In the genomic region with DNA sequence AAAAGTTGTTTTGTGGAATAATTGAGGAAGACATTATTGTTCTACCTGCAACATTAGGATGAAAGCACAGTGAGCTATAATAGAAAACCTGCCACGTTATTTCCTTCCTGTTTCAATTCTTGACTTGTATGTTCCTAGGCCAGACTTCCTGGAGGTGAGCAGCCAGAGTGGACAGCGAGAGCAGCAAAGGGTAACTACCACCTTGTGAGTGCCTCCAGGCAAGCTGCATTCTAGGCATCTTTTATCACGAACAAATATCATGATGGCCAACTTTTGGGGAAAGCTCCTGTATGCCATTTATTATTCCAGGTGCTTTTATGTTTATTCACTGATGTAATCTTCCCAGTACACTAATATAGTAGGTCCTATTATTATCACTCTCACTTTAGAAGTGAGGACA, we compare ENCODE assay signal across 23 cellular contexts.
"Had no signal": no experiment of that assay in that cellular context is flagged by ENCODE, and none has a peak within 500 bp of the region (broad histone marks: within the 10 kb centered on the region; RNA-seq: fewer than 3 reads in every experiment).

No MANE protein-coding gene starts in this region.

- H3K27me3 ChIP-seq: adrenal gland, gastroesophageal sphincter, neural progenitor cell, tibial nerve had no signal

- H3K4me2 ChIP-seq: neural progenitor cell had no signal

- FAIRE-seq: kidney, TTC549 had no signal

- H3K27ac ChIP-seq: adrenal gland, gastroesophageal sphincter, neural progenitor cell, tibial nerve, VCaP had no signal

- ATAC-seq: gastroesophageal sphincter, left colon, natural killer cell, right cardiac atrium had no signal

- H3K9me3 ChIP-seq: adrenal gland, gastroesophageal sphincter, tibial nerve had no signal

- H3K36me3 ChIP-seq: adrenal gland, gastroesophageal sphincter, neural progenitor cell, tibial nerve had no signal

- H3K9ac ChIP-seq: neural progenitor cell had no signal

- H3K4me3 ChIP-seq: adrenal gland, gastroesophageal sphincter, neural progenitor cell, tibial nerve had no signal

- DNase-seq: activated CD4-positive, alpha-beta T cell treated with anti-CD3 and anti-CD28 coated beads for 4 hours; activated CD4-positive, alpha-beta T cell treated with anti-CD3 and anti-CD28 coated beads, Interleukin-2, amount 50 U/mL, for 48 hours; activated CD8-positive, alpha-beta memory T cell treated with anti-CD3 and anti-CD28 coated beads for 24 hours; activated effector memory CD4-positive, alpha-beta T cell treated with anti-CD3 and anti-CD28 coated beads, Interleukin-2, amount 50 U/mL, for 16 hours; activated naive CD4-positive, alpha-beta T cell treated with anti-CD3 and anti-CD28 coated beads for 36 hours; activated naive CD8-positive, alpha-beta T cell treated with anti-CD3 and anti-CD28 coated beads for 36 hours; aorta; effector CD4-positive, alpha-beta T cell; hippocampal formation; kidney; left colon; natural killer cell; occipital lobe; right cardiac atrium; stimulated activated CD4-positive, alpha-beta T cell treated with anti-CD3 and anti-CD28 coated beads, Interleukin-15, amount 100 ng/mL, for 24 hours; stimulated activated CD4-positive, alpha-beta T cell treated with anti-CD3 and anti-CD28 coated beads, Interleukin-2, amount 100 ng/mL, for 24 hours; stimulated activated naive CD4-positive, alpha-beta T cell had no signal
